9 cellular contexts compared by ENCODE assay signal in genomic region chr19:15340086-15340485, GRCh38.
"Had no signal": no experiment of that assay in that cellular context is flagged by ENCODE, and none has a peak within 500 bp of the region (broad histone marks: within the 10 kb centered on the region; RNA-seq: fewer than 3 reads in every experiment).

No MANE protein-coding gene starts in this region.

- H3K9me3 ChIP-seq: HAP-1 had no signal

- H3K4me3 ChIP-seq: GM23248, HAP-1 had no signal

- H3K27ac ChIP-seq: GM23248, HL-60 had no signal

- DNase-seq: GM23248, GOT3, H7, HFFc6, KBM-7 had no signal

- ATAC-seq: HCT116, HepG2 had no signal
